In the genomic region with DNA sequence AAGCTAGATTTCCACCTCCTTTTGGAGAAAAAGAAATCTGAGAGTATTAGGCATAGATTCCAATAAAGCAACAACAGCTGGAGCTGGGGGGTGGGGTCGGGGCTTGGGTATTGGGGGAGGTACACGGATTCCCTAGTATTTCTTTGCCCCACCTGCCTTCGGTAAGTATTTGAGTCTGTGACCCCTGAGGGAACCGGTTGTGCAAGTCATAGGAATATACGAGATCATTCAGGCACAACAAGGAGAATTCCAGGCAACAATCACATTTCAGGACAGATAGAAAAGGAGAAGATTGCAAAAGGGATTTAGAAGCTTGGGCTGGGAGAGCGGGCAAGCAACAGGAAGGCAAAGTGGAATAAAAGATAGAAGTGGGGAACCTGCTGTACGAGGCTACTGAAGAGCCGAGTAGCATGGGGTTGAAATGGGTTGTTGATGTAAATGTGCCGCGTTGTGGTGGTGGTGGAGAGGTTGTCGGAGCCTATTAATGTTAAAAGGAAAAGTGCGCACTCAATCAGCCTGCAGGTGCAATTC, we compare ENCODE assay signal across 24 cellular contexts.
DNase-seq lines count a peak whose midpoint lies in the region; ATAC-seq, FAIRE-seq and TF ChIP-seq lines count a peak whose summit lies in the region.
"Had no signal": no experiment of that assay in that cellular context is flagged by ENCODE, and none has a peak within 500 bp of the region (broad histone marks: within the 10 kb centered on the region; RNA-seq: fewer than 3 reads in every experiment).

No MANE protein-coding gene starts in this region.

- no peak for ATAC-seq in GM12878
- ATAC-seq: activated CD8-positive, alpha-beta T cell treated with anti-CD3 and anti-CD28 coated beads, Interleukin-2, amount 10 ng/mL, durations not matched to agents 7 days and 5 days; activated naive CD4-positive, alpha-beta T cell treated with anti-CD3 and anti-CD28 coated beads, Interleukin-2, amount 50 U/mL, for 72 hours; right cardiac atrium; stimulated activated effector memory CD8-positive, alpha-beta T cell treated with anti-CD3 and anti-CD28 coated beads, Interleukin-12 subunit alpha, Interleukin-12 subunit beta, amount 100 ng/mL, for 72 hours; upper lobe of right lung had no signal

- WGBS in GM12878 (ENCODE audit: insufficient coverage, insufficient replicate concordance, low lambda C conversion rate, missing lambda C conversion rate) = 82% methylated on average over 10 of the region's 12 CpGs

- H3K4me1 ChIP-seq in BLaER1 (peaks cover 75% of the 10 kb centered on the region), GM12878 (ENCODE audit: control insufficient read depth, insufficient read depth, low read length) (peaks cover 65% of the 10 kb centered on the region), neural progenitor cell (peaks cover 31% of the 10 kb centered on the region), HAP-1 (peaks cover 13% of the 10 kb centered on the region)

- intact Hi-C loops in GM12878 (cut with micrococcal nuclease; ENCODE audit: unreplicated experiment) = no loop called here

- peaks cover 39% of the 10 kb centered on the region for H3K4me1 Mint-ChIP-seq in neural progenitor cell

- SMC1A ChIA-PET in GM12878 (lab: Charles Lee; ENCODE audit: uncharacterized antibody, unreplicated experiment) = interaction anchor here (0.7 to 1.1 kb wide), 3 partner anchors 9 to 22 kb away, joined by 3 to 4 read pairs (median 3); no protein-coding TSS in a partner anchor

- DNase-seq in HL-60 (ENCODE audit: low read depth in 1 of 2, low spot score in 1 of 2) (no peak), GM12878 (ENCODE audit: low read depth, low spot score) (no peak), neural progenitor cell (ENCODE audit: low spot score) (no peak), RPMI8226 (no peak), HAP-1 (ENCODE audit: low spot score in 2 of 2) (no peak), NCI-H1417 treated with DMSO at 0.1 percent for 48 hours (lab: John Stamatoyannopoulos, UW) (no peak)
- DNase-seq in activated T-cell treated with anti-CD3 and anti-CD28 coated beads, Interleukin-2, amount 50 U/mL, for 1 hour = no peak
- DNase-seq: activated CD4-positive, CD25-positive, alpha-beta regulatory T cell; activated CD8-positive, alpha-beta T cell treated with anti-CD3 and anti-CD28 coated beads, Interleukin-2, amount 10 ng/mL, durations not matched to agents 7 days and 5 days; hippocampal formation; Kasumi-1; kidney glomerular epithelial cell; NCI-H1105 treated with DMSO at 0.1 percent for 48 hours; NCI-H345; right cardiac atrium; SJCRH30; stimulated activated CD4-positive, alpha-beta T cell treated with anti-CD3 and anti-CD28 coated beads, Interleukin-15, amount 100 ng/mL, for 24 hours; upper lobe of right lung had no signal

- H3K27me3 Mint-ChIP-seq in neural progenitor cell (ENCODE audit: insufficient read depth, low read depth) = peaks cover 6% of the 10 kb centered on the region

- H3K79me2 ChIP-seq in GM12878 (ENCODE audit: control insufficient read depth, insufficient read depth, low read length) (no peaks in the 10 kb centered on the region; the same call in 1 of the 2 replicates), neural progenitor cell (ENCODE audit: low read depth) (no peaks in the 10 kb centered on the region)

- POLR2A ChIA-PET in GM12878 (lab: Charles Lee) = interaction anchor here (0.5 kb wide), 1 partner anchor 172 kb away, joined by 4 read pairs; no protein-coding TSS in a partner anchor

- H3K9me3 ChIP-seq in BLaER1 = 0 out of 2 replicates have a peak, but pooled peaks cover 6% of the 10 kb centered on the region
- no peaks in the 10 kb centered on the region; the same call in 2 of the 3 replicates for H3K9me3 ChIP-seq in GM12878 (replicated peaks; ENCODE audit: control insufficient read depth, insufficient read depth, low read length)
- H3K9me3 ChIP-seq in neural progenitor cell (ENCODE audit: low read depth) = no peaks in the 10 kb centered on the region
- H3K9me3 ChIP-seq in HAP-1 = no peaks in the 10 kb centered on the region
- H3K9me3 ChIP-seq: SJCRH30, upper lobe of right lung had no signal

- H3K4me2 ChIP-seq in BLaER1 (peak overlapping the region; percentile 81), GM12878 (ENCODE audit: control insufficient read depth, insufficient read depth) (no peak overlapping the region), neural progenitor cell (no peak overlapping the region)

- no peak overlapping the region for H3K9ac ChIP-seq in BLaER1
- no peak overlapping the region for H3K9ac ChIP-seq in GM12878 (ENCODE audit: control insufficient read depth, insufficient read depth, low read length)
- H3K9ac ChIP-seq in neural progenitor cell = no peak overlapping the region

- no peak for TF ChIP-seq RAD21 in GM12878 (IDR thresholded peaks at IDR 0.05; ENCODE audit: insufficient read depth, low read depth, low read length)

- no peak for TF ChIP-seq POLR2A in GM12878 (IDR thresholded peaks at IDR 0.05; ENCODE audit: low read depth, low read length)

- H3K36me3 ChIP-seq in BLaER1 (no peaks in the 10 kb centered on the region), GM12878 (ENCODE audit: control insufficient read depth in 2 of 2, insufficient read depth in 2 of 2, low read length in 1 of 2) (no peaks in the 10 kb centered on the region; a peak in 1 of 4 replicates), neural progenitor cell (no peaks in the 10 kb centered on the region), HAP-1 (replicated peaks) (no peaks in the 10 kb centered on the region)
- H3K36me3 ChIP-seq: SJCRH30, upper lobe of right lung had no signal

- RAD21 ChIA-PET in GM12878 (lab: Charles Lee; ENCODE audit: unreplicated experiment) = interaction anchor here (0.6 to 13.5 kb wide), 4 partner anchors 10 to 289 kb away, joined by 3 to 394 read pairs (median 3); no protein-coding TSS in a partner anchor

- H3K9me3 Mint-ChIP-seq in neural progenitor cell = peaks cover 2% of the 10 kb centered on the region
- H3K9me3 Mint-ChIP-seq: activated naive CD4-positive, alpha-beta T cell treated with anti-CD3 and anti-CD28 coated beads, Interleukin-2, amount 50 U/mL, for 72 hours; stimulated activated effector memory CD8-positive, alpha-beta T cell treated with anti-CD3 and anti-CD28 coated beads, Interleukin-12 subunit alpha, Interleukin-12 subunit beta, amount 100 ng/mL, for 72 hours; T-helper 1 cell treated with Interleukin-12 subunit alpha and Interleukin-12 subunit beta and Interleukin-4 antibody, amounts not matched to agents 30 μg/mL and 1 μg/mL, for 36 hours had no signal

- no peak for FAIRE-seq in GM12878 (lab: Jason Lieb, UNC)
- FAIRE-seq: colon, endothelial cell of umbilical vein had no signal

- no peak overlapping the region for H3K4me3 Mint-ChIP-seq in neural progenitor cell
- H3K4me3 Mint-ChIP-seq: activated CD8-positive, alpha-beta T cell treated with anti-CD3 and anti-CD28 coated beads, Interleukin-2, amount 10 ng/mL, durations not matched to agents 7 days and 5 days; stimulated activated effector memory CD8-positive, alpha-beta T cell treated with anti-CD3 and anti-CD28 coated beads, Interleukin-12 subunit alpha, Interleukin-12 subunit beta, amount 100 ng/mL, for 72 hours; T-helper 1 cell treated with Interleukin-12 subunit alpha and Interleukin-12 subunit beta and Interleukin-4 antibody, amounts not matched to agents 30 μg/mL and 1 μg/mL, for 36 hours had no signal

- no peaks in the 10 kb centered on the region for H4K20me1 ChIP-seq in BLaER1
- no peaks in the 10 kb centered on the region for H4K20me1 ChIP-seq in GM12878 (ENCODE audit: control insufficient read depth, insufficient read depth)
- H4K20me1 ChIP-seq in neural progenitor cell (ENCODE audit: low read depth) = no peaks in the 10 kb centered on the region

- no peaks in the 10 kb centered on the region for H3K36me3 Mint-ChIP-seq in neural progenitor cell
- H3K36me3 Mint-ChIP-seq: activated naive CD4-positive, alpha-beta T cell treated with anti-CD3 and anti-CD28 coated beads, Interleukin-2, amount 50 U/mL, for 72 hours; stimulated activated effector memory CD8-positive, alpha-beta T cell treated with anti-CD3 and anti-CD28 coated beads, Interleukin-12 subunit alpha, Interleukin-12 subunit beta, amount 100 ng/mL, for 72 hours had no signal

- H2AFZ ChIP-seq in GM12878 (ENCODE audit: control insufficient read depth, low read depth, low read length) = no peak overlapping the region
- H2AFZ ChIP-seq in neural progenitor cell (replicated peaks) = peak overlapping the region; percentile 72

- H3K4me3 ChIP-seq in BLaER1 (no peak overlapping the region), HL-60 (replicated peaks; ENCODE audit: insufficient read depth, low read length) (no peak overlapping the region), GM12878 (no peak overlapping the region), neural progenitor cell (no peak overlapping the region), HAP-1 (no peak overlapping the region)
- H3K4me3 ChIP-seq: SJCRH30, upper lobe of right lung had no signal

- no peaks in the 10 kb centered on the region for H3K27me3 ChIP-seq in BLaER1
- H3K27me3 ChIP-seq in HL-60 (ENCODE audit: insufficient read depth, poor library complexity, severe bottlenecking) = no peaks in the 10 kb centered on the region
- no peaks in the 10 kb centered on the region for H3K27me3 ChIP-seq in GM12878 (replicated peaks in 1 of 2; ENCODE audit: control insufficient read depth in 2 of 2, insufficient read depth in 2 of 2, low read length in 1 of 2)
- no peaks in the 10 kb centered on the region for H3K27me3 ChIP-seq in neural progenitor cell
- H3K27me3 ChIP-seq in HAP-1 (ENCODE audit: low read depth) = no peaks in the 10 kb centered on the region
- H3K27me3 ChIP-seq: SJCRH30, upper lobe of right lung had no signal

- H3K27ac ChIP-seq in BLaER1 (peak overlapping the region; percentile 86), HL-60 (replicated peaks) (peak overlapping the region; percentile 86), GM12878 (ENCODE audit: control insufficient read depth, insufficient read depth) (peak overlapping the region; percentile 74; the same call in 1 of the 2 replicates), neural progenitor cell (no peak overlapping the region)
- H3K27ac ChIP-seq: SJCRH30, upper lobe of right lung had no signal

- TF ChIP-seq EP300 in GM12878 (IDR thresholded peaks at IDR 0.05; ENCODE audit: borderline replicate concordance in 1 of 2, control insufficient read depth in 1 of 2, low read depth in 2 of 2, low read length in 2 of 2) = no peak

- TF ChIP-seq CTCF in HL-60 (IDR thresholded peaks at IDR 0.05; ENCODE audit: insufficient read depth, low read length) = no peak
- TF ChIP-seq CTCF in GM12878 (IDR thresholded peaks at IDR 0.05 in 2 of 3, conservative IDR thresholded peaks at IDR 0.05 in 1 of 3; ENCODE audit: control insufficient read depth in 2 of 3, extremely low read depth in 1 of 3, insufficient read depth in 1 of 3, low read depth in 3 of 3, low read length in 3 of 3) = no peak
- no peak for TF ChIP-seq CTCF in neural progenitor cell (IDR thresholded peaks at IDR 0.05)

- H3F3A ChIP-seq in neural progenitor cell (ENCODE audit: low read depth) = peaks cover 15% of the 10 kb centered on the region

- BruUV-seq in GM12878 (replicated peaks; lab: Mats Ljungman, UMichigan) = no TSS peak

- no peak overlapping the region for H3K27ac Mint-ChIP-seq in neural progenitor cell
- H3K27ac Mint-ChIP-seq: activated CD8-positive, alpha-beta T cell treated with anti-CD3 and anti-CD28 coated beads, Interleukin-2, amount 10 ng/mL, durations not matched to agents 7 days and 5 days; activated naive CD4-positive, alpha-beta T cell treated with anti-CD3 and anti-CD28 coated beads, Interleukin-2, amount 50 U/mL, for 72 hours; stimulated activated effector memory CD8-positive, alpha-beta T cell treated with anti-CD3 and anti-CD28 coated beads, Interleukin-12 subunit alpha, Interleukin-12 subunit beta, amount 100 ng/mL, for 72 hours; T-helper 1 cell treated with Interleukin-12 subunit alpha and Interleukin-12 subunit beta and Interleukin-4 antibody, amounts not matched to agents 30 μg/mL and 1 μg/mL, for 36 hours had no signal

- CTCF ChIA-PET in GM12878 (lab: Yijun Ruan, JAX) = interaction anchor here (0.7 to 13.1 kb wide), 3 partner anchors 8 to 142 kb away, joined by 3 to 109 read pairs (median 3); no protein-coding TSS in a partner anchor

- in situ Hi-C loops in GM12878 (cut with MboI) (no loop called here), HAP-1 (cut with MboI; ENCODE audit: low sequenced_read_pairs) (no loop called here)
